31 cellular contexts compared by ENCODE assay signal in the genomic region with DNA sequence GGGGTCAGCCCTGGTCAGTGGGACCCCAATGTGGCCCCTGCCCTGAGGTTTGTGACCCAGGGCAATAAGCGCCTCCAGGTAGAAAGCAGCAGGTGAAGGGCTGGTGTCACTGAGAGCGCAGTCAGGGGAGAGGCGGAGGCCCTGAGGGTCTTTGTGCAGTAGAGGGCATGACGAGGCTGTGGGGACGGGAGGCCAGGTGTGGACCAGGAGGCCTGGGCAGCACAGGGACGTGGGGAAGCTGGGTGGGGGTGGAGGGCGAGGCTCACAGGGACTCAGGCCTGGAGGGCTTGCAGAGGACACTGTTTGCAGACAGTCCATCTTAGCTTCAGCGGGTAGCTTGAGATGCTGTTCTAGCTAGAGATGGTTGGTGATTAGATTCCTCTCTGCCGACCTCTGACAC.
"Had no signal": no experiment of that assay in that cellular context is flagged by ENCODE, and none has a peak within 500 bp of the region (broad histone marks: within the 10 kb centered on the region; RNA-seq: fewer than 3 reads in every experiment).

No MANE protein-coding gene starts in this region.

- DNase-seq: activated B cell treated with CpG ODN at 0.5 μM for 24 hours; activated CD4-positive, alpha-beta T cell treated with anti-CD3 and anti-CD28 coated beads for 48 hours; activated CD4-positive, alpha-beta T cell treated with anti-CD3 and anti-CD28 coated beads, Interleukin-2, amount 50 U/mL, for 1 hour; activated CD4-positive, alpha-beta T cell treated with anti-CD3 and anti-CD28 coated beads, Interleukin-2, amount 50 U/mL, for 48 hours; activated CD8-positive, alpha-beta memory T cell treated with anti-CD3 and anti-CD28 coated beads, Interleukin-2, amount 50 U/mL, for 48 hours; activated CD8-positive, alpha-beta T cell treated with anti-CD3 and anti-CD28 coated beads for 36 hours; activated gamma-delta T cell; activated naive CD4-positive, alpha-beta T cell; activated naive CD4-positive, alpha-beta T cell treated with anti-CD3 and anti-CD28 coated beads, Interleukin-2, amount 10 ng/mL, durations not matched to agents 7 days and 5 days; activated naive CD8-positive, alpha-beta T cell treated with anti-CD3 and anti-CD28 coated beads, Interleukin-2, amount 10 ng/mL, durations not matched to agents 7 days and 5 days; activated T-cell treated with anti-CD3 and anti-CD28 coated beads for 4 hours; activated T-cell treated with anti-CD3 and anti-CD28 coated beads, Interleukin-2, amount 50 U/mL, for 24 hours; activated T-cell treated with anti-CD3 and anti-CD28 coated beads, Interleukin-2, amount 50 U/mL, for 72 hours; brain microvascular endothelial cell; dorsolateral prefrontal cortex; effector memory CD4-positive, alpha-beta T cell; endodermal cell; foreskin keratinocyte; gastrocnemius medialis; heart right ventricle; T-helper 1 cell; T-helper 17 cell; T1000; WERI-Rb-1 had no signal

- H3K4me3 Mint-ChIP-seq: activated B cell treated with CpG ODN at 0.5 μM for 24 hours; activated CD8-positive, alpha-beta T cell treated with anti-CD3 and anti-CD28 coated beads for 36 hours; activated naive CD4-positive, alpha-beta T cell treated with anti-CD3 and anti-CD28 coated beads, Interleukin-2, amount 10 ng/mL, durations not matched to agents 7 days and 5 days; activated naive CD8-positive, alpha-beta T cell treated with anti-CD3 and anti-CD28 coated beads, Interleukin-2, amount 10 ng/mL, durations not matched to agents 7 days and 5 days; activated T-cell treated with anti-CD3 and anti-CD28 coated beads, Interleukin-2, amount 50 U/mL, for 24 hours; activated T-cell treated with anti-CD3 and anti-CD28 coated beads, Interleukin-2, amount 50 U/mL, for 72 hours; central memory CD8-positive, alpha-beta T cell; dendritic cell treated with granulocyte-macrophage colony-stimulating factor and Interleukin-4, amounts not matched to agents 40 ng/mL and 50 ng/mL, for 4 days; endodermal cell; T-helper 17 cell; T-helper 2 cell treated with Interferon-gamma antibody and Interleukin-4, amounts not matched to agents 5 μg/mL and 100 μg/mL, for 36 hours had no signal

- H3K36me3 Mint-ChIP-seq: activated naive CD4-positive, alpha-beta T cell treated with anti-CD3 and anti-CD28 coated beads, Interleukin-2, amount 10 ng/mL, durations not matched to agents 7 days and 5 days; activated naive CD4-positive, alpha-beta T cell treated with anti-CD3 and anti-CD28 coated beads, Interleukin-2, amount 50 U/mL, for 72 hours; activated naive CD8-positive, alpha-beta T cell treated with anti-CD3 and anti-CD28 coated beads, Interleukin-2, amount 10 ng/mL, durations not matched to agents 7 days and 5 days had no signal

- H3K27me3 ChIP-seq: brain microvascular endothelial cell, dorsolateral prefrontal cortex, foreskin keratinocyte, gastrocnemius medialis, heart right ventricle had no signal

- H3K9me3 Mint-ChIP-seq: activated B cell treated with CpG ODN at 0.5 μM for 24 hours; activated CD8-positive, alpha-beta T cell treated with anti-CD3 and anti-CD28 coated beads for 36 hours; activated naive CD4-positive, alpha-beta T cell treated with anti-CD3 and anti-CD28 coated beads, Interleukin-2, amount 10 ng/mL, durations not matched to agents 7 days and 5 days; activated naive CD4-positive, alpha-beta T cell treated with anti-CD3 and anti-CD28 coated beads, Interleukin-2, amount 50 U/mL, for 72 hours; activated naive CD8-positive, alpha-beta T cell treated with anti-CD3 and anti-CD28 coated beads, Interleukin-2, amount 10 ng/mL, durations not matched to agents 7 days and 5 days; activated T-cell treated with anti-CD3 and anti-CD28 coated beads, Interleukin-2, amount 50 U/mL, for 24 hours; activated T-cell treated with anti-CD3 and anti-CD28 coated beads, Interleukin-2, amount 50 U/mL, for 72 hours; central memory CD8-positive, alpha-beta T cell; dendritic cell treated with granulocyte-macrophage colony-stimulating factor and Interleukin-4, amounts not matched to agents 40 ng/mL and 50 ng/mL, for 4 days; endodermal cell; T-helper 2 cell treated with Interferon-gamma antibody and Interleukin-4, amounts not matched to agents 5 μg/mL and 100 μg/mL, for 36 hours had no signal

- H3K9me3 ChIP-seq: gastrocnemius medialis, heart right ventricle had no signal

- H3K27ac Mint-ChIP-seq: activated B cell treated with CpG ODN at 0.5 μM for 24 hours; activated CD8-positive, alpha-beta T cell treated with anti-CD3 and anti-CD28 coated beads for 36 hours; activated naive CD4-positive, alpha-beta T cell treated with anti-CD3 and anti-CD28 coated beads, Interleukin-2, amount 10 ng/mL, durations not matched to agents 7 days and 5 days; activated naive CD4-positive, alpha-beta T cell treated with anti-CD3 and anti-CD28 coated beads, Interleukin-2, amount 50 U/mL, for 72 hours; activated naive CD8-positive, alpha-beta T cell treated with anti-CD3 and anti-CD28 coated beads, Interleukin-2, amount 10 ng/mL, durations not matched to agents 7 days and 5 days; activated T-cell treated with anti-CD3 and anti-CD28 coated beads, Interleukin-2, amount 50 U/mL, for 24 hours; activated T-cell treated with anti-CD3 and anti-CD28 coated beads, Interleukin-2, amount 50 U/mL, for 72 hours; dendritic cell treated with granulocyte-macrophage colony-stimulating factor and Interleukin-4, amounts not matched to agents 40 ng/mL and 50 ng/mL, for 4 days; endodermal cell; T-helper 17 cell; T-helper 2 cell treated with Interferon-gamma antibody and Interleukin-4, amounts not matched to agents 5 μg/mL and 100 μg/mL, for 36 hours had no signal

- H3K4me1 ChIP-seq: foreskin keratinocyte, gastrocnemius medialis had no signal

- H3K4me1 Mint-ChIP-seq: activated B cell treated with CpG ODN at 0.5 μM for 24 hours; activated naive CD8-positive, alpha-beta T cell treated with anti-CD3 and anti-CD28 coated beads, Interleukin-2, amount 10 ng/mL, durations not matched to agents 7 days and 5 days; central memory CD8-positive, alpha-beta T cell; endodermal cell had no signal

- ATAC-seq: activated CD4-positive, CD25-positive, alpha-beta regulatory T cell treated with anti-CD3 and anti-CD28 coated beads, Interleukin-2, amount 50 U/mL, for 24 hours; activated CD8-positive, alpha-beta T cell treated with anti-CD3 and anti-CD28 coated beads for 36 hours; activated naive CD4-positive, alpha-beta T cell treated with anti-CD3 and anti-CD28 coated beads, Interleukin-2, amount 50 U/mL, for 72 hours; activated T-cell treated with anti-CD3 and anti-CD28 coated beads, Interleukin-2, amount 50 U/mL, for 72 hours; esophagus mucosa; foreskin keratinocyte; gastrocnemius medialis; T-helper 17 cell had no signal

- H3K4me3 ChIP-seq: coronary artery, dorsolateral prefrontal cortex, gastrocnemius medialis, heart right ventricle had no signal

- H3K27ac ChIP-seq: brain microvascular endothelial cell, coronary artery, dorsolateral prefrontal cortex, foreskin keratinocyte, gastrocnemius medialis, heart right ventricle, WERI-Rb-1 had no signal

- H3K27me3 Mint-ChIP-seq: activated B cell treated with CpG ODN at 0.5 μM for 24 hours; activated CD8-positive, alpha-beta T cell treated with anti-CD3 and anti-CD28 coated beads for 36 hours; activated naive CD4-positive, alpha-beta T cell treated with anti-CD3 and anti-CD28 coated beads, Interleukin-2, amount 10 ng/mL, durations not matched to agents 7 days and 5 days; activated naive CD8-positive, alpha-beta T cell treated with anti-CD3 and anti-CD28 coated beads, Interleukin-2, amount 10 ng/mL, durations not matched to agents 7 days and 5 days; activated T-cell treated with anti-CD3 and anti-CD28 coated beads, Interleukin-2, amount 50 U/mL, for 24 hours; central memory CD8-positive, alpha-beta T cell; dendritic cell treated with granulocyte-macrophage colony-stimulating factor and Interleukin-4, amounts not matched to agents 40 ng/mL and 50 ng/mL, for 4 days; T-helper 17 cell had no signal
